ENCODE assay signal across 1 cellular context in the genomic region with DNA sequence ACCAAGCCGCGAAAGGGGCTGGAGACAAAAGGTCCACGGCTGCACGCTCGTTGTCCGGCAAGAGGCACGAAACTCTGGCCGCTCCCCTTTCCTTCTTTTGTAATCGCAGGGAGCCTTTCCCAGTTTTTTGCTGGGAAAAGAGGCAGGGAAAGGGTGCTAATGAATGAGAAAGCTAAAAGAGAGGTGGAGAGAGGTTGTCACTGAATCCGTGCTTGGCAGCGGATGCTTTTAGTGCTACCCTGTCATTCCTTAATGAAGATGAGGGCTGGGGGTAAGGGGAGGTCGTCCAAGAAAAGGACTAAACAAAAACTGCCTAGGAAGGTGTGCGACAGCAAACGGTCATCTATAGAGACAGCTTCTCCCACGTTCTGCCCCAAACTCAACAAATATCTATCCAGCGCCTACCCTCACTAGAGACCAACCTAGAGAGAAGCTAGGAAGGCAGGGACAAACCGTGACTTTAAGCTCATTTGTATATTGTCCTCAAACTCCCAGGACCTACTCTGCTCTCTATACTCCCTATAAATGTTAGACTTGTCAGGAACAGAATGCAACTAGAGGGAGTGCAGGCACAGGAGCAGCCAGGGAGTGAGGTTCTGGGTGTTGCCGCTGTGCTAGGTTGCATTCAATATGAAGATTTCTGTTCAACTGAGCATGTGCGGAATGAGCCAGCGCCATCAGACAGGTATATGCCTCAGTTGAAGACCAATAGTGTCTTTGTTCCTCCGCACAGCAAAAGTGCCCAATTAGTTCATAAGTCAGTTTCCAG.
TF ChIP-seq lines count a peak whose summit lies in the region.

No MANE protein-coding gene starts in this region.

TF ChIP-seq in IMR-90, 13 proteins besides CTCF, POLR2A, EP300 and RAD21:
- TF ChIP-seq NFE2L2 (IDR thresholded peaks at IDR 0.05; ENCODE audit: low read depth, low read length) (no peak), MXI1 (IDR thresholded peaks at IDR 0.05; ENCODE audit: borderline replicate concordance, low read depth, low read length) (no peak), MAZ (IDR thresholded peaks at IDR 0.05; ENCODE audit: borderline replicate concordance, low read depth, low read length) (no peak), CEBPB (IDR thresholded peaks at IDR 0.05; ENCODE audit: low read depth, low read length) (no peak), RFX5 (IDR thresholded peaks at IDR 0.05; ENCODE audit: low read depth, low read length) (no peak), FOS (IDR thresholded peaks at IDR 0.05; ENCODE audit: low read depth, low read length) (no peak), BHLHE40 (IDR thresholded peaks at IDR 0.05; ENCODE audit: low read depth, low read length) (no peak)
- TF ChIP-seq, protein P1, sequence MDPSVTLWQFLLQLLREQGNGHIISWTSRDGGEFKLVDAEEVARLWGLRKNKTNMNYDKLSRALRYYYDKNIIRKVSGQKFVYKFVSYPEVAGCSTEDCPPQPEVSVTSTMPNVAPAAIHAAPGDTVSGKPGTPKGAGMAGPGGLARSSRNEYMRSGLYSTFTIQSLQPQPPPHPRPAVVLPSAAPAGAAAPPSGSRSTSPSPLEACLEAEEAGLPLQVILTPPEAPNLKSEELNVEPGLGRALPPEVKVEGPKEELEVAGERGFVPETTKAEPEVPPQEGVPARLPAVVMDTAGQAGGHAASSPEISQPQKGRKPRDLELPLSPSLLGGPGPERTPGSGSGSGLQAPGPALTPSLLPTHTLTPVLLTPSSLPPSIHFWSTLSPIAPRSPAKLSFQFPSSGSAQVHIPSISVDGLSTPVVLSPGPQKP (IDR thresholded peaks at IDR 0.05; ENCODE audit: borderline replicate concordance, low read depth, low read length): no peak
